27 cellular contexts compared by ENCODE assay signal in genomic region chr14:88545256-88545655, GRCh38.
"Had no signal": no experiment of that assay in that cellular context is flagged by ENCODE, and none has a peak within 500 bp of the region (broad histone marks: within the 10 kb centered on the region; RNA-seq: fewer than 3 reads in every experiment).

No MANE protein-coding gene starts in this region.

- DNase-seq: stimulated activated CD4-positive, alpha-beta T cell treated with anti-CD3 and anti-CD28 coated beads, Interleukin-2, amount 100 ng/mL, for 24 hours; stimulated activated CD4-positive, alpha-beta T cell treated with anti-CD3 and anti-CD28 coated beads, Interleukin-2, amount 100 ng/mL, for 48 hours; stimulated activated CD4-positive, alpha-beta T cell treated with anti-CD3 and anti-CD28 coated beads, Interleukin-4, amount 100 ng/mL, for 1 hour; stimulated activated CD4-positive, alpha-beta T cell treated with anti-CD3 and anti-CD28 coated beads, Interleukin-4, amount 100 ng/mL, for 24 hours; stimulated activated CD4-positive, alpha-beta T cell treated with anti-CD3 and anti-CD28 coated beads, Interleukin-4, amount 100 ng/mL, for 4 hours; stimulated activated CD8-positive, alpha-beta memory T cell treated with anti-CD3 and anti-CD28 coated beads, Interleukin-4, amount 100 ng/mL, for 48 hours; stimulated activated naive B cell treated with anti-CD40 and anti-IgM and Interleukin-4, amounts not matched to agents 10 μg/mL and 1 μg/mL and 100 μg/mL, for 72 hours; stimulated activated naive CD4-positive, alpha-beta T cell; stimulated activated naive CD4-positive, alpha-beta T cell treated with Interleukin-2 at 50 U/mL for 16 hours; stimulated activated naive CD8-positive, alpha-beta T cell treated with anti-CD3 and anti-CD28 coated beads, Interleukin-15, amount 100 ng/mL, for 72 hours; stimulated activated naive CD8-positive, alpha-beta T cell treated with anti-CD3 and anti-CD28 coated beads, Interleukin-15, Interleukin-2, amounts not matched to agents 100 U/mL and 50 U/mL, for 24 hours; stomach; substantia nigra; testis; tibial artery; transverse colon; upper lobe of left lung; upper lobe of right lung; uterus had no signal

- ATAC-seq: stimulated activated effector memory CD8-positive, alpha-beta T cell treated with anti-CD3 and anti-CD28 coated beads, Interleukin-12 subunit alpha, Interleukin-12 subunit beta, amount 100 ng/mL, for 72 hours; stimulated activated memory B cell treated with anti-CD40 and anti-IgM and Interleukin-4, amounts not matched to agents 10 μg/mL and 1 μg/mL and 100 μg/mL, for 72 hours; stimulated activated naive B cell treated with anti-CD40 and anti-IgM and Interleukin-4, amounts not matched to agents 10 μg/mL and 1 μg/mL and 100 μg/mL, for 72 hours; stimulated activated naive CD8-positive, alpha-beta T cell treated with anti-CD3 and anti-CD28 coated beads, Interleukin-15, amount 100 ng/mL, for 72 hours; stimulated activated naive CD8-positive, alpha-beta T cell treated with anti-CD3 and anti-CD28 coated beads, Interleukin-15, Interleukin-2, amounts not matched to agents 100 U/mL and 50 U/mL, for 24 hours; upper lobe of right lung had no signal

- H3K36me3 ChIP-seq: uterus had no signal

- H3K36me3 Mint-ChIP-seq: stimulated activated effector memory CD8-positive, alpha-beta T cell treated with anti-CD3 and anti-CD28 coated beads, Interleukin-12 subunit alpha, Interleukin-12 subunit beta, amount 100 ng/mL, for 72 hours; stimulated activated memory B cell treated with anti-CD40 and anti-IgM and Interleukin-4, amounts not matched to agents 10 μg/mL and 1 μg/mL and 100 μg/mL, for 72 hours; stimulated activated naive B cell treated with anti-CD40 and anti-IgM and Interleukin-4, amounts not matched to agents 10 μg/mL and 1 μg/mL and 100 μg/mL, for 72 hours had no signal

- H3K4me1 Mint-ChIP-seq: stimulated activated effector memory CD8-positive, alpha-beta T cell treated with anti-CD3 and anti-CD28 coated beads, Interleukin-12 subunit alpha, Interleukin-12 subunit beta, amount 100 ng/mL, for 72 hours; stimulated activated memory B cell treated with anti-CD40 and anti-IgM and Interleukin-4, amounts not matched to agents 10 μg/mL and 1 μg/mL and 100 μg/mL, for 72 hours; stimulated activated naive B cell treated with anti-CD40 and anti-IgM and Interleukin-4, amounts not matched to agents 10 μg/mL and 1 μg/mL and 100 μg/mL, for 72 hours; stimulated activated naive CD8-positive, alpha-beta T cell treated with anti-CD3 and anti-CD28 coated beads, Interleukin-15, amount 100 ng/mL, for 72 hours had no signal

- H3K4me3 ChIP-seq: stomach, suprapubic skin, testis, thoracic aorta, tibial artery, tibial nerve, transverse colon, upper lobe of left lung, upper lobe of right lung, uterus, vagina had no signal

- H3K27me3 Mint-ChIP-seq: stimulated activated naive CD8-positive, alpha-beta T cell treated with anti-CD3 and anti-CD28 coated beads, Interleukin-15, amount 100 ng/mL, for 72 hours; stimulated activated naive CD8-positive, alpha-beta T cell treated with anti-CD3 and anti-CD28 coated beads, Interleukin-15, Interleukin-2, amounts not matched to agents 100 ng/mL and 50 ng/mL, for 24 hours; type B pancreatic cell had no signal

- H3K27me3 ChIP-seq: stomach, suprapubic skin, testis, tibial artery, tibial nerve, transverse colon, upper lobe of left lung, upper lobe of right lung, uterus, vagina had no signal

- H3K27ac ChIP-seq: suprapubic skin, testis, thoracic aorta, tibial artery, tibial nerve, upper lobe of right lung, uterus, vagina had no signal

- H3K4me3 Mint-ChIP-seq: stimulated activated effector memory CD8-positive, alpha-beta T cell treated with anti-CD3 and anti-CD28 coated beads, Interleukin-12 subunit alpha, Interleukin-12 subunit beta, amount 100 ng/mL, for 72 hours; stimulated activated memory B cell treated with anti-CD40 and anti-IgM and Interleukin-4, amounts not matched to agents 10 μg/mL and 1 μg/mL and 100 μg/mL, for 72 hours; stimulated activated naive B cell treated with anti-CD40 and anti-IgM and Interleukin-4, amounts not matched to agents 10 μg/mL and 1 μg/mL and 100 μg/mL, for 72 hours; stimulated activated naive CD8-positive, alpha-beta T cell treated with anti-CD3 and anti-CD28 coated beads, Interleukin-15, amount 100 ng/mL, for 72 hours; stimulated activated naive CD8-positive, alpha-beta T cell treated with anti-CD3 and anti-CD28 coated beads, Interleukin-15, Interleukin-2, amounts not matched to agents 100 ng/mL and 50 ng/mL, for 24 hours; type B pancreatic cell had no signal

- H3K4me1 ChIP-seq: testis, upper lobe of right lung, uterus had no signal

- H3K9me3 Mint-ChIP-seq: stimulated activated effector memory CD8-positive, alpha-beta T cell treated with anti-CD3 and anti-CD28 coated beads, Interleukin-12 subunit alpha, Interleukin-12 subunit beta, amount 100 ng/mL, for 72 hours; stimulated activated memory B cell treated with anti-CD40 and anti-IgM and Interleukin-4, amounts not matched to agents 10 μg/mL and 1 μg/mL and 100 μg/mL, for 72 hours; stimulated activated naive B cell treated with anti-CD40 and anti-IgM and Interleukin-4, amounts not matched to agents 10 μg/mL and 1 μg/mL and 100 μg/mL, for 72 hours; stimulated activated naive CD8-positive, alpha-beta T cell treated with anti-CD3 and anti-CD28 coated beads, Interleukin-15, amount 100 ng/mL, for 72 hours; stimulated activated naive CD8-positive, alpha-beta T cell treated with anti-CD3 and anti-CD28 coated beads, Interleukin-15, Interleukin-2, amounts not matched to agents 100 ng/mL and 50 ng/mL, for 24 hours; type B pancreatic cell had no signal

- H3K9me3 ChIP-seq: stomach, suprapubic skin, testis, thoracic aorta, tibial artery, tibial nerve, transverse colon, upper lobe of left lung, upper lobe of right lung, uterus, vagina had no signal

- H3K27ac Mint-ChIP-seq: stimulated activated effector memory CD8-positive, alpha-beta T cell treated with anti-CD3 and anti-CD28 coated beads, Interleukin-12 subunit alpha, Interleukin-12 subunit beta, amount 100 ng/mL, for 72 hours; stimulated activated memory B cell treated with anti-CD40 and anti-IgM and Interleukin-4, amounts not matched to agents 10 μg/mL and 1 μg/mL and 100 μg/mL, for 72 hours; stimulated activated naive B cell treated with anti-CD40 and anti-IgM and Interleukin-4, amounts not matched to agents 10 μg/mL and 1 μg/mL and 100 μg/mL, for 72 hours; stimulated activated naive CD8-positive, alpha-beta T cell treated with anti-CD3 and anti-CD28 coated beads, Interleukin-15, amount 100 ng/mL, for 72 hours; stimulated activated naive CD8-positive, alpha-beta T cell treated with anti-CD3 and anti-CD28 coated beads, Interleukin-15, Interleukin-2, amounts not matched to agents 100 ng/mL and 50 ng/mL, for 24 hours; type B pancreatic cell had no signal
